ENCODE assay signal across 8 cellular contexts in genomic region chr2:118013724-118014491, GRCh38. TPM values are rescaled to one million over a fixed set of nuclear protein-coding genes. Genes with fewer than 3 reads are reported as not detected.
DNase-seq lines count a peak whose midpoint lies in the region; ATAC-seq and TF ChIP-seq lines count a peak whose summit lies in the region.

TSS of gene CCDC93 (minus strand) at chr2:118014070. CDS start at chr2:118013995, 75 bp downstream.

- peak within 1 kb of the TSS; percentile 99 for H3K4me3 ChIP-seq in GM12864 (ENCODE audit: low read depth, low read length)
- H3K4me3 ChIP-seq in SU-DHL-6 (ENCODE audit: insufficient read depth, low read length, poor library complexity, severe bottlenecking) = peak within 1 kb of the TSS; percentile 93
- peak within 1 kb of the TSS; percentile 60 for H3K4me3 ChIP-seq in parathyroid adenoma (ENCODE audit: low read depth, low read length)
- peak within 1 kb of the TSS; percentile 77 to 87 for H3K4me3 ChIP-seq in tibial artery

- H3K4me2 ChIP-seq in SU-DHL-6 (ENCODE audit: low read depth, low read length, poor library complexity, severe bottlenecking) (peak within 1 kb of the TSS; percentile 90), parathyroid adenoma (ENCODE audit: low read length) (peak within 1 kb of the TSS; percentile 90)

- intact Hi-C loops in Right ventricle myocardium superior (cut with DNase I) (no loop called here), tibial artery (cut with DNase I; ENCODE audit: low total_unique reads) (no loop called here)

- peak; percentile 88 for ATAC-seq in HG02623 (IDR thresholded peaks at IDR 0.05; ENCODE audit: unreplicated experiment)
- ATAC-seq in Right ventricle myocardium superior (ENCODE audit: poor library complexity) = peak; percentile 98

- no peaks in the 10 kb centered on the region for H3K36me3 ChIP-seq in SU-DHL-6 (ENCODE audit: low read length)
- no peaks in the 10 kb centered on the region for H3K36me3 ChIP-seq in parathyroid adenoma (ENCODE audit: control insufficient read depth, insufficient read depth, low read length)
- H3K36me3 ChIP-seq in tibial artery = peaks cover 0 to 4% (median 2%) of the 10 kb centered on the region in 3 donors

- H3K9me3 ChIP-seq in SU-DHL-6 (ENCODE audit: insufficient read depth, low read length) (no peaks in the 10 kb centered on the region), parathyroid adenoma (ENCODE audit: control insufficient read depth, low read length) (no peaks in the 10 kb centered on the region), tibial artery (no peaks in the 10 kb centered on the region)

- H3F3A ChIP-seq in SU-DHL-6 (ENCODE audit: insufficient read depth) = no peaks in the 10 kb centered on the region

- H3K4me1 ChIP-seq in parathyroid adenoma = peaks cover 9% of the 10 kb centered on the region
- peaks cover 0 to 22% (median 14%) of the 10 kb centered on the region in 4 donors for H3K4me1 ChIP-seq in tibial artery

- H2AFZ ChIP-seq in SU-DHL-6 (ENCODE audit: low read depth, low read length, severe bottlenecking) (peak within 1 kb of the TSS; percentile 93), parathyroid adenoma (peak within 1 kb of the TSS; percentile 99)

- TF ChIP-seq CTCF in GM12864 (IDR thresholded peaks at IDR 0.05; ENCODE audit: low read depth, low read length, missing control alignments) (no peak), SU-DHL-6 (IDR thresholded peaks at IDR 0.05; ENCODE audit: insufficient read depth, low read length, poor library complexity, severe bottlenecking) (no peak), parathyroid adenoma (IDR thresholded peaks at IDR 0.05) (no peak), tibial artery (IDR thresholded peaks at IDR 0.05) (no peak)

- H4K20me1 ChIP-seq in SU-DHL-6 (ENCODE audit: low read depth, low read length) = peaks cover 24% of the 10 kb centered on the region

- H3K27ac ChIP-seq in SU-DHL-6 (ENCODE audit: low read depth, low read length) = peak within 1 kb of the TSS; percentile 57
- H3K27ac ChIP-seq in parathyroid adenoma = peak within 1 kb of the TSS; percentile 80
- H3K27ac ChIP-seq in tibial artery = peak within 1 kb of the TSS; percentile 78 to 82

- H3K27me3 ChIP-seq in SU-DHL-6 (ENCODE audit: low read length) (no peaks in the 10 kb centered on the region), parathyroid adenoma (ENCODE audit: control insufficient read depth, insufficient read depth, low read length) (no peaks in the 10 kb centered on the region), tibial artery (no peaks in the 10 kb centered on the region)

- peaks cover 50% of the 10 kb centered on the region for H3K79me2 ChIP-seq in SU-DHL-6 (ENCODE audit: insufficient read depth, low read length)
- H3K79me2 ChIP-seq in parathyroid adenoma = peaks cover 32% of the 10 kb centered on the region

- H3K9ac ChIP-seq in SU-DHL-6 (ENCODE audit: low read length) (peak within 1 kb of the TSS; percentile 95), parathyroid adenoma (peak within 1 kb of the TSS; percentile 94)

- peak; percentile 49 for DNase-seq in GM12864 (ENCODE audit: low read depth)
- DNase-seq in NCI-H1092 treated with DMSO at 0.1 percent for 48 hours (lab: John Stamatoyannopoulos, UW) = peak; percentile 67
- DNase-seq in activated naive CD8-positive, alpha-beta T cell treated with anti-CD3 and anti-CD28 coated beads, Interleukin-2, amount 50 U/mL, for 16 hours (ENCODE audit: low read depth, low spot score) = peak; percentile 56
- DNase-seq in Right ventricle myocardium superior = peak; percentile 91
- DNase-seq in tibial artery = peak; percentile 63 to 88

- no peaks in the 10 kb centered on the region for H3K9me2 ChIP-seq in SU-DHL-6 (replicated peaks; ENCODE audit: insufficient read depth, low read length)

RNA-seq across cellular contexts. Expression of gene CCDC93, which starts in this region (rescaled TPM):
- total RNA-seq in Right ventricle myocardium superior = 20.9 TPM

Comparison
In these comparisons a context has a peak if more than half of its experiments do, and no peak if none do; other contexts are left out.
1. Peak in every context shown above with its lines: DNase-seq, ATAC-seq, H3K4me3 ChIP-seq and H3K27ac ChIP-seq.